31 cellular contexts compared by ENCODE assay signal in the genomic region with DNA sequence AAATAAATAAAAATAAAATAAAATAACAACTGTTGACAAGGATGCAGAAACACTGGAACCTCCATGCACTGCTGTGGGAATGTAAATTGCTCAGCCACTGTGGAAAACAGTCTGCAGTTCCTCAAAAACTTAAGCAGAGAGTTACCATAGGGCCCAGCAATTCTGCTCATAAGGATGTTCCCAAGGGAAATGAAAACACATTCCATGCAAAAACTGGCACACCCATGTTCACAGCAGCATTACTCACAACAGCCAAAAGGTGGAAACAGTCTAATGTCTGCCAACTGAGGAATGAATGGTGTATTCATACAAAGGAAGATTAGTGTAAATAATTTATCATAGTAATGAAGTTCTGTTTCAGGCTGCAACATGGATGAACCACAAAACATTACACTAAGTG. TPM values are rescaled to one million over a fixed set of nuclear protein-coding genes. Genes with fewer than 3 reads are reported as not detected.
"Had no signal": no experiment of that assay in that cellular context is flagged by ENCODE, and none has a peak within 500 bp of the region (broad histone marks: within the 10 kb centered on the region; RNA-seq: fewer than 3 reads in every experiment).

No MANE protein-coding gene starts in this region.

- H3K9me3 ChIP-seq: colonic mucosa, neutrophil, ovary, right lobe of liver, vagina had no signal

- H3K36me3 ChIP-seq: colonic mucosa, neutrophil, ovary, right lobe of liver, vagina had no signal

- H3K4me1 ChIP-seq: colonic mucosa, right lobe of liver, vagina had no signal

- ATAC-seq: activated T-cell treated with anti-CD3 and anti-CD28 coated beads, Interleukin-2, amount 50 U/mL, for 72 hours; left ventricle myocardium superior; right lobe of liver; stimulated activated effector memory CD8-positive, alpha-beta T cell treated with anti-CD3 and anti-CD28 coated beads, Interleukin-12 subunit alpha, Interleukin-12 subunit beta, amount 100 ng/mL, for 72 hours had no signal

- H3K27me3 ChIP-seq: colonic mucosa, ovary, right lobe of liver, vagina had no signal

- H3K27ac ChIP-seq: colonic mucosa, neutrophil, ovary, right lobe of liver, skin epidermis, vagina, VCaP had no signal

- H3K4me3 ChIP-seq: colonic mucosa, ovary, right lobe of liver, skin epidermis, vagina had no signal

- DNase-seq: activated CD4-positive, alpha-beta T cell treated with anti-CD3 and anti-CD28 coated beads for 4 hours; activated CD4-positive, alpha-beta T cell treated with anti-CD3 and anti-CD28 coated beads, Interleukin-2, amount 50 U/mL, for 4 hours; activated naive CD4-positive, alpha-beta T cell; activated T-cell treated with anti-CD3 and anti-CD28 coated beads for 4 hours; activated T-cell treated with anti-CD3 and anti-CD28 coated beads, Interleukin-2, amount 50 U/mL, for 72 hours; cerebellar nuclear complex; colonic mucosa; effector memory CD4-positive, alpha-beta T cell; erythroblast; glutamatergic neuron; left ventricle myocardium superior; naive B cell; nephron progenitor cell; ovary; right lobe of liver; stimulated activated CD4-positive, alpha-beta T cell treated with anti-CD3 and anti-CD28 coated beads, Interleukin-4, amount 100 ng/mL, for 24 hours; substantia nigra had no signal

RNA-seq across cellular contexts. Expression of a gene that starts 3.2 kb away (rescaled TPM):
- total RNA-seq: activated naive CD4-positive, alpha-beta T cell treated with anti-CD3 and anti-CD28 coated beads, Interleukin-2, amount 50 U/mL, for 72 hours; activated T-cell treated with anti-CD3 and anti-CD28 coated beads, Interleukin-2, amount 50 U/mL, for 72 hours; dermis microvascular lymphatic vessel endothelial cell; fibroblast of lung; frontal cortex; left ventricle myocardium superior; renal cortical epithelial cell; vagina had no signal
- polyA plus RNA-seq: fibroblast of lung, ovary had no signal

RNA-seq across cellular contexts. Expression of a gene that starts 13.9 kb away (rescaled TPM):
- total RNA-seq: activated naive CD4-positive, alpha-beta T cell treated with anti-CD3 and anti-CD28 coated beads, Interleukin-2, amount 50 U/mL, for 72 hours; dermis microvascular lymphatic vessel endothelial cell; fibroblast of lung; frontal cortex; left ventricle myocardium superior; lung microvascular endothelial cell; renal cortical epithelial cell; vagina had no signal
- polyA plus RNA-seq: fibroblast of lung had no signal

RNA-seq across cellular contexts. Expression of a gene that starts 20.6 kb away (rescaled TPM):
- total RNA-seq: activated naive CD4-positive, alpha-beta T cell treated with anti-CD3 and anti-CD28 coated beads, Interleukin-2, amount 50 U/mL, for 72 hours; activated T-cell treated with anti-CD3 and anti-CD28 coated beads, Interleukin-2, amount 50 U/mL, for 72 hours; colonic mucosa; dermis microvascular lymphatic vessel endothelial cell; fibroblast of lung; frontal cortex; left ventricle myocardium superior; lung microvascular endothelial cell; mesothelial cell of epicardium; ovary; progenitor cell of endocrine pancreas; renal cortical epithelial cell; right lobe of liver; vagina had no signal
- polyA plus RNA-seq: fibroblast of lung, ovary, thymus had no signal

RNA-seq across cellular contexts. Expression of a gene that starts 24.3 kb away (rescaled TPM):
- total RNA-seq: activated naive CD4-positive, alpha-beta T cell treated with anti-CD3 and anti-CD28 coated beads, Interleukin-2, amount 50 U/mL, for 72 hours; activated T-cell treated with anti-CD3 and anti-CD28 coated beads, Interleukin-2, amount 50 U/mL, for 72 hours; dermis microvascular lymphatic vessel endothelial cell; fibroblast of lung; frontal cortex; left ventricle myocardium superior; lung microvascular endothelial cell; ovary; renal cortical epithelial cell; vagina had no signal
- polyA plus RNA-seq: fibroblast of lung, ovary had no signal

RNA-seq across cellular contexts. Expression of a gene that starts 35.1 kb away (rescaled TPM):
- total RNA-seq: activated naive CD4-positive, alpha-beta T cell treated with anti-CD3 and anti-CD28 coated beads, Interleukin-2, amount 50 U/mL, for 72 hours; activated T-cell treated with anti-CD3 and anti-CD28 coated beads, Interleukin-2, amount 50 U/mL, for 72 hours; dermis microvascular lymphatic vessel endothelial cell; left ventricle myocardium superior; lung microvascular endothelial cell; renal cortical epithelial cell; vagina had no signal
- polyA plus RNA-seq: fibroblast of lung, ovary had no signal
